Comparison of ENCODE assay signal across 7 cellular contexts in genomic region chr11:68003846-68004550, GRCh38. TPM values are rescaled to one million over a fixed set of nuclear protein-coding genes. Genes with fewer than 3 reads are reported as not detected.
A peak's percentile ranks its signal among the peaks of the same experiment; 100 is the strongest.
DNase-seq lines count a peak whose midpoint lies in the region; ATAC-seq and TF ChIP-seq lines count a peak whose summit lies in the region.

UNC93B1 (minus strand) TSS chr11:68004097; CDS start chr11:68004043, 54 bp downstream.

- no peaks in the 10 kb centered on the region for H3K9me3 Mint-ChIP-seq in activated CD8-positive, alpha-beta T cell treated with anti-CD3 and anti-CD28 coated beads for 36 hours
- H3K9me3 Mint-ChIP-seq in mesothelial cell of epicardium: no peaks in the 10 kb centered on the region

- TF ChIP-seq CTCF in activated CD8-positive, alpha-beta T cell treated with anti-CD3 and anti-CD28 coated beads for 36 hours (IDR thresholded peaks at IDR 0.05): no peak
- TF ChIP-seq CTCF in mesothelial cell of epicardium (IDR thresholded peaks at IDR 0.05; ENCODE audit: unreplicated experiment): no peak

- no peaks in the 10 kb centered on the region for H3K27me3 Mint-ChIP-seq in activated CD8-positive, alpha-beta T cell treated with anti-CD3 and anti-CD28 coated beads for 36 hours
- H3K27me3 Mint-ChIP-seq in mesothelial cell of epicardium (ENCODE audit: low read depth): peaks cover 9% of the 10 kb centered on the region

- CTCF ChIA-PET in activated CD8-positive, alpha-beta T cell treated with anti-CD3 and anti-CD28 coated beads for 36 hours (lab: Charles Lee): interaction anchor here (0.7 to 3.6 kb wide), 4 partner anchors 10 to 202 kb away, joined by 3 to 11 read pairs (median 4); no protein-coding TSS in a partner anchor

- H3K27ac Mint-ChIP-seq in activated CD8-positive, alpha-beta T cell treated with anti-CD3 and anti-CD28 coated beads for 36 hours: peak within 1 kb of the TSS; percentile 83
- peak within 1 kb of the TSS; percentile 53 for H3K27ac Mint-ChIP-seq in mesothelial cell of epicardium

- peak within 1 kb of the TSS; percentile 78 for H3K4me3 Mint-ChIP-seq in activated CD8-positive, alpha-beta T cell treated with anti-CD3 and anti-CD28 coated beads for 36 hours
- H3K4me3 Mint-ChIP-seq in mesothelial cell of epicardium: peak within 1 kb of the TSS; percentile 71

- no peaks in the 10 kb centered on the region for H3K36me3 Mint-ChIP-seq in activated CD8-positive, alpha-beta T cell treated with anti-CD3 and anti-CD28 coated beads for 36 hours (ENCODE audit: low read depth)
- H3K36me3 Mint-ChIP-seq in mesothelial cell of epicardium: no peaks in the 10 kb centered on the region

- DNase-seq in NCI-H82 (lab: John Stamatoyannopoulos, UW) (peak; percentile 87), mesothelial cell of epicardium (ENCODE audit: low spot score in 2 of 2, unreplicated experiment in 2 of 2) (no peak)
- DNase-seq in activated CD8-positive, alpha-beta T cell treated with anti-CD3 and anti-CD28 coated beads for 36 hours: peak; percentile 94
- DNase-seq in effector CD8-positive, alpha-beta T cell (lab: John Stamatoyannopoulos, UW): peak; percentile 48
- peak; percentile 55 to 61 for DNase-seq in stimulated activated CD8-positive, alpha-beta memory T cell treated with anti-CD3 and anti-CD28 coated beads, Interleukin-2, amount 100 ng/mL, for 1 hour (ENCODE audit: low read depth in 2 of 2)

- H3K4me1 Mint-ChIP-seq in activated CD8-positive, alpha-beta T cell treated with anti-CD3 and anti-CD28 coated beads for 36 hours (ENCODE audit: low read depth): peaks cover 14% of the 10 kb centered on the region
- peaks cover 16% of the 10 kb centered on the region for H3K4me1 Mint-ChIP-seq in mesothelial cell of epicardium

- POLR2A ChIA-PET in activated CD8-positive, alpha-beta T cell treated with anti-CD3 and anti-CD28 coated beads for 36 hours (lab: Charles Lee): interaction anchor here (1.2 to 1.9 kb wide), 2 partner anchors 10 to 34 kb away, joined by 3 to 5 read pairs; no protein-coding TSS in a partner anchor

- ATAC-seq in GM18502 (IDR thresholded peaks at IDR 0.05; ENCODE audit: poor library complexity, unreplicated experiment) (peak; percentile 62), HG02938 (IDR thresholded peaks at IDR 0.05; ENCODE audit: unreplicated experiment) (peak; percentile 42)
- ATAC-seq in activated CD8-positive, alpha-beta T cell treated with anti-CD3 and anti-CD28 coated beads for 36 hours: peak; percentile 95

- intact Hi-C loops in activated CD8-positive, alpha-beta T cell treated with anti-CD3 and anti-CD28 coated beads for 36 hours (cut with micrococcal nuclease): loop anchor here (10.0 kb wide), 1 partner anchor 201 kb away; no protein-coding TSS in a partner anchor

RNA-seq across cellular contexts. Expression of gene UNC93B1, which starts in this region (rescaled TPM):
- 10 to 100 TPM; 12.4 to 13.0 TPM for total RNA-seq in activated CD8-positive, alpha-beta T cell treated with anti-CD3 and anti-CD28 coated beads for 36 hours
- 19.0 to 23.7 TPM (median 20.4 TPM) in 3 replicates for total RNA-seq in mesothelial cell of epicardium

Comparison
In these comparisons a context has a peak if more than half of its experiments do, and no peak if none do; other contexts are left out.
1. ATAC-seq: peak in every context shown above with its lines; median percentile 95 in activated CD8-positive, alpha-beta T cell treated with anti-CD3 and anti-CD28 coated beads for 36 hours; 62 in GM18502; 42 in HG02938.
2. DNase-seq: peak in NCI-H82 (single experiment), activated CD8-positive, alpha-beta T cell treated with anti-CD3 and anti-CD28 coated beads for 36 hours (single experiment), effector CD8-positive, alpha-beta T cell (single experiment) and stimulated activated CD8-positive, alpha-beta memory T cell treated with anti-CD3 and anti-CD28 coated beads, Interleukin-2, amount 100 ng/mL, for 1 hour (2 of 2); none in mesothelial cell of epicardium (0 of 2).